10 cellular contexts compared by ENCODE assay signal in genomic region chr12:32400866-32401265, GRCh38. TPM values are rescaled to one million over a fixed set of nuclear protein-coding genes. Genes with fewer than 3 reads are reported as not detected.
DNase-seq lines count a peak whose midpoint lies in the region; ATAC-seq and TF ChIP-seq lines count a peak whose summit lies in the region.
"Had no signal": no experiment of that assay in that cellular context is flagged by ENCODE, and none has a peak within 500 bp of the region (broad histone marks: within the 10 kb centered on the region; RNA-seq: fewer than 3 reads in every experiment).

No MANE protein-coding gene starts in this region.

- H3K4me3 ChIP-seq in CD4-positive, alpha-beta memory T cell (ENCODE audit: low read length in 2 of 2), result no peak overlapping the region
- H3K4me3 ChIP-seq in PC-3 (ENCODE audit: low read length), result peak overlapping the region; percentile 84
- no peak overlapping the region for H3K4me3 ChIP-seq in brain microvascular endothelial cell (ENCODE audit: low read depth, low read length)

- DNase-seq in CD4-positive, alpha-beta memory T cell, result no peak
- DNase-seq in PC-3 (no peak), epithelial cell of prostate (ENCODE audit: low read depth, low spot score) (no peak), NCI-H1092 treated with DMSO at 0.1 percent for 48 hours (lab: John Stamatoyannopoulos, UW) (no peak), brain microvascular endothelial cell (no peak), NCI-H187 treated with DMSO at 0.1 percent for 48 hours (lab: John Stamatoyannopoulos, UW) (no peak)
- DNase-seq: activated CD4-positive, alpha-beta T cell treated with anti-CD3 and anti-CD28 coated beads for 1 hour; IMR-90 had no signal

- peak overlapping the region; percentile 28; the same call in 1 of the 2 replicates for H3K9ac ChIP-seq in PC-3 (ENCODE audit: low read length)

- peaks cover 25 to 35% of the 10 kb centered on the region in 2 donors for H3K27me3 Mint-ChIP-seq in CD4-positive, alpha-beta memory T cell
- H3K27me3 Mint-ChIP-seq in nephron (ENCODE audit: low read depth), result peaks cover 62% of the 10 kb centered on the region

- no peaks in the 10 kb centered on the region for H3K9me3 ChIP-seq in CD4-positive, alpha-beta memory T cell (ENCODE audit: control insufficient read depth in 1 of 2, low read length in 2 of 2)
- H3K9me3 ChIP-seq in PC-3 (ENCODE audit: low read length), result no peaks in the 10 kb centered on the region

- no peaks in the 10 kb centered on the region for H3K9me3 Mint-ChIP-seq in CD4-positive, alpha-beta memory T cell
- no peaks in the 10 kb centered on the region for H3K9me3 Mint-ChIP-seq in nephron

- intact Hi-C loops in CD4-positive, alpha-beta memory T cell (cut with micrococcal nuclease), result no loop called here
- intact Hi-C loops in PC-3 (cut with micrococcal nuclease), result no loop called here

- peak overlapping the region; percentile 97 for H2AFZ ChIP-seq in PC-3 (ENCODE audit: low read length)

- H3K4me1 ChIP-seq in CD4-positive, alpha-beta memory T cell (ENCODE audit: insufficient read depth, low read length), result peaks cover 13% of the 10 kb centered on the region
- peaks cover 10% of the 10 kb centered on the region; the same call in 1 of the 2 replicates for H3K4me1 ChIP-seq in PC-3 (ENCODE audit: insufficient read depth, low read length)

- in situ Hi-C loops in brain microvascular endothelial cell (cut with HindIII; ENCODE audit: low pct_ligation_motif_present, low sequenced_read_pairs), result no loop called here

- peak overlapping the region in 5 of 8 donors; percentile 32 to 83 (median 82) for H3K4me3 Mint-ChIP-seq in CD4-positive, alpha-beta memory T cell
- peak overlapping the region; percentile 83 to 99 (median 83) for H3K4me3 Mint-ChIP-seq in nephron

- ATAC-seq in PC-3, result no peak
- ATAC-seq in HG02852 (IDR thresholded peaks at IDR 0.05; ENCODE audit: unreplicated experiment), result no peak

- H3K9me2 ChIP-seq in PC-3 (replicated peaks; ENCODE audit: low read length), result no peaks in the 10 kb centered on the region

- no peaks in the 10 kb centered on the region for H3F3A ChIP-seq in PC-3 (ENCODE audit: low read length, unreplicated experiment)

- POLR2A ChIA-PET in CD4-positive, alpha-beta memory T cell (lab: Charles Lee; ENCODE audit: partially characterized antibody), result no interaction called here
- POLR2A ChIA-PET in PC-3 (lab: Charles Lee; ENCODE audit: unreplicated experiment), result no interaction called here

- H3K36me3 ChIP-seq in CD4-positive, alpha-beta memory T cell (ENCODE audit: insufficient read depth, low read length), result no peaks in the 10 kb centered on the region
- no peaks in the 10 kb centered on the region for H3K36me3 ChIP-seq in PC-3 (ENCODE audit: low read depth, low read length)
- H3K36me3 ChIP-seq in brain microvascular endothelial cell (replicated peaks), result no peaks in the 10 kb centered on the region

- BruUV-seq in PC-3 (replicated peaks; lab: Mats Ljungman, UMichigan), result no TSS peak

- no peaks in the 10 kb centered on the region for H4K20me1 ChIP-seq in PC-3 (ENCODE audit: low read length)

- CTCF ChIA-PET in CD4-positive, alpha-beta memory T cell (lab: Charles Lee; ENCODE audit: partially characterized antibody), result no interaction called here
- CTCF ChIA-PET in PC-3 (lab: Charles Lee), result no interaction called here

- peaks cover 12% of the 10 kb centered on the region for H3K27me3 ChIP-seq in CD4-positive, alpha-beta memory T cell (ENCODE audit: insufficient read depth, low read length)
- H3K27me3 ChIP-seq in PC-3 (ENCODE audit: low read length) (no peaks in the 10 kb centered on the region), brain microvascular endothelial cell (replicated peaks) (no peaks in the 10 kb centered on the region)

- H3K4me1 Mint-ChIP-seq in CD4-positive, alpha-beta memory T cell, result peaks cover 5 to 12% (median 8%) of the 10 kb centered on the region in 4 donors
- H3K4me1 Mint-ChIP-seq in nephron, result peaks cover 16% of the 10 kb centered on the region

- no peaks in the 10 kb centered on the region for H3K36me3 Mint-ChIP-seq in CD4-positive, alpha-beta memory T cell
- no peaks in the 10 kb centered on the region for H3K36me3 Mint-ChIP-seq in nephron (ENCODE audit: low read depth)

- peak overlapping the region; percentile 94 for H3K4me2 ChIP-seq in PC-3 (ENCODE audit: low read length)

- TF ChIP-seq CTCF in PC-3 (conservative IDR thresholded peaks at IDR 0.05; ENCODE audit: low read depth, low read length) (no peak), nephron (IDR thresholded peaks at IDR 0.05; ENCODE audit: unreplicated experiment in 3 of 3) (no peak), brain microvascular endothelial cell (IDR thresholded peaks at IDR 0.05; ENCODE audit: low read depth, low read length, missing control alignments) (no peak)

- no peak overlapping the region for H3K27ac Mint-ChIP-seq in CD4-positive, alpha-beta memory T cell
- peak overlapping the region; percentile 14 to 91 (median 52) for H3K27ac Mint-ChIP-seq in nephron

- H3K27ac ChIP-seq in CD4-positive, alpha-beta memory T cell (ENCODE audit: low read depth, low read length), result no peak overlapping the region
- H3K27ac ChIP-seq in PC-3 (ENCODE audit: low read length) (no peak overlapping the region), epithelial cell of prostate (peak overlapping the region; percentile 92), brain microvascular endothelial cell (no peak overlapping the region)

- peaks cover 11% of the 10 kb centered on the region; the same call in 1 of the 2 replicates for H3K79me2 ChIP-seq in PC-3 (ENCODE audit: low read length)

RNA-seq across cellular contexts. Expression of gene FGD4, which starts 1.5 kb away (rescaled TPM):
- under 1 TPM; 0.23 to 0.47 TPM for total RNA-seq in CD4-positive, alpha-beta memory T cell
- polyA plus RNA-seq in CD4-positive, alpha-beta memory T cell, result under 1 TPM in 1 of 2 donors, not detected in 1; 0.34 TPM
- total RNA-seq in PC-3 (2014; rRNA removed), result 3.2 and 3.9 TPM in 2 replicates

Comparison
In these comparisons a context has a peak if more than half of its experiments do, and no peak if none do; other contexts are left out.
1. H3K27ac Mint-ChIP-seq: peak in nephron (3 of 3); none in CD4-positive, alpha-beta memory T cell (0 of 7).